In the genomic region with DNA sequence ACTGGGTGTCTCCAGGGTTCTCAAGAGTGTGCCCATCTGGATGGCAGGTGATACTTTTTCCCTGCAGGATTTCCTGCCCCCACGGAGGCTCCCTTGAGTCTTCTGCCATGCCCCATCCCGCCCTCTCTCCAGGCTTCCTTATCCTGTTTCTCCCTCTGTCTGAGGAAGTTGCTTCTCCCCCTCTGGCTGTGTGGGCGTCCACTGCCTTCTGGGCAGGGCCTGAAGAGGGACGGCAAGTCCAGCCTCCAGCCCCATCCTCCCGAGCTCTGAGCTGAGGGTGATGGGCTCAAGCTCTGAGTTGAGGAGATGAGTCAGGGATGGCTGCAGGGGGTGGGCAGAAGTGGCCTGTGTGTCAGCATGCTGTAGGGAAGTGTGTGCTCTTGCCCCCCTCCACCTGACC, we compare ENCODE assay signal across 25 cellular contexts. TPM values are rescaled to one million over a fixed set of nuclear protein-coding genes. Genes with fewer than 3 reads are reported as not detected.
DNase-seq lines count a peak whose midpoint lies in the region; ATAC-seq, FAIRE-seq and TF ChIP-seq lines count a peak whose summit lies in the region.
"Had no signal": no experiment of that assay in that cellular context is flagged by ENCODE, and none has a peak within 500 bp of the region (broad histone marks: within the 10 kb centered on the region; RNA-seq: fewer than 3 reads in every experiment).

No MANE protein-coding gene starts in this region.

- H3K4me3 Mint-ChIP-seq in endothelial cell (ENCODE audit: unreplicated experiment) (peak overlapping the region; percentile 33), nephron progenitor cell (no peak overlapping the region)
- no peak overlapping the region for H3K4me3 Mint-ChIP-seq in activated naive CD8-positive, alpha-beta T cell treated with anti-CD3 and anti-CD28 coated beads for 36 hours
- H3K4me3 Mint-ChIP-seq: activated naive CD8-positive, alpha-beta T cell; activated T-cell treated with anti-CD3 and anti-CD28 coated beads, Interleukin-2, amount 50 U/mL, for 4 hours; memory B cell; natural killer cell; stimulated activated effector memory CD8-positive, alpha-beta T cell treated with anti-CD3 and anti-CD28 coated beads, Interleukin-12 subunit alpha, Interleukin-12 subunit beta, amount 100 ng/mL, for 72 hours had no signal

- no peak for FAIRE-seq in H54 (lab: Jason Lieb, UNC)
- FAIRE-seq: TTC549 had no signal

- H3K9me3 Mint-ChIP-seq in endothelial cell (ENCODE audit: unreplicated experiment) (no peaks in the 10 kb centered on the region), nephron progenitor cell (no peaks in the 10 kb centered on the region)
- H3K9me3 Mint-ChIP-seq in activated naive CD8-positive, alpha-beta T cell treated with anti-CD3 and anti-CD28 coated beads for 36 hours: no peaks in the 10 kb centered on the region
- H3K9me3 Mint-ChIP-seq: activated T-cell treated with anti-CD3 and anti-CD28 coated beads, Interleukin-2, amount 50 U/mL, for 4 hours; memory B cell; natural killer cell; stimulated activated effector memory CD8-positive, alpha-beta T cell treated with anti-CD3 and anti-CD28 coated beads, Interleukin-12 subunit alpha, Interleukin-12 subunit beta, amount 100 ng/mL, for 72 hours had no signal

- H3K4me1 Mint-ChIP-seq in endothelial cell (ENCODE audit: unreplicated experiment): peaks cover 29% of the 10 kb centered on the region
- peaks cover 2% of the 10 kb centered on the region for H3K4me1 Mint-ChIP-seq in activated naive CD8-positive, alpha-beta T cell treated with anti-CD3 and anti-CD28 coated beads for 36 hours
- H3K4me1 Mint-ChIP-seq in nephron progenitor cell: peaks cover 17% of the 10 kb centered on the region

- H3K27ac Mint-ChIP-seq in endothelial cell (ENCODE audit: unreplicated experiment) (peak overlapping the region; percentile 42), nephron progenitor cell (no peak overlapping the region)
- H3K27ac Mint-ChIP-seq in activated naive CD8-positive, alpha-beta T cell treated with anti-CD3 and anti-CD28 coated beads for 36 hours: no peak overlapping the region
- H3K27ac Mint-ChIP-seq: activated naive CD8-positive, alpha-beta T cell; memory B cell; natural killer cell; stimulated activated effector memory CD8-positive, alpha-beta T cell treated with anti-CD3 and anti-CD28 coated beads, Interleukin-12 subunit alpha, Interleukin-12 subunit beta, amount 100 ng/mL, for 72 hours had no signal

- no peak for TF ChIP-seq POLR2A in H54 (IDR thresholded peaks at IDR 0.05; ENCODE audit: low read depth, low read length)

- peaks cover 2% of the 10 kb centered on the region for H3K27me3 Mint-ChIP-seq in endothelial cell (ENCODE audit: unreplicated experiment)
- peaks cover 27% of the 10 kb centered on the region for H3K27me3 Mint-ChIP-seq in activated naive CD8-positive, alpha-beta T cell treated with anti-CD3 and anti-CD28 coated beads for 36 hours
- H3K27me3 Mint-ChIP-seq in nephron progenitor cell (ENCODE audit: low read depth, poor library complexity): peaks cover 28% of the 10 kb centered on the region

- no peak for TF ChIP-seq CTCF in endothelial cell (IDR thresholded peaks at IDR 0.05; ENCODE audit: unreplicated experiment)
- TF ChIP-seq CTCF in nephron progenitor cell (IDR thresholded peaks at IDR 0.05): no peak

- H3K4me3 ChIP-seq in skeletal muscle cell (ENCODE audit: low read depth, low read length): no peak overlapping the region
- H3K4me3 ChIP-seq: dorsolateral prefrontal cortex, SK-N-MC, tibial artery had no signal

- DNase-seq in H54 (ENCODE audit: insufficient read length, low spot score): peak; percentile 60
- peak; percentile 63 for DNase-seq in NCI-H226
- DNase-seq in endothelial cell (ENCODE audit: low spot score): peak; percentile 63
- peak; percentile 36 for DNase-seq in skeletal muscle cell (ENCODE audit: low read depth)
- no peak for DNase-seq in activated naive CD8-positive, alpha-beta T cell treated with anti-CD3 and anti-CD28 coated beads for 36 hours
- DNase-seq in activated CD8-positive, alpha-beta memory T cell treated with anti-CD3 and anti-CD28 coated beads, Interleukin-2, amount 50 U/mL, for 48 hours: no peak
- DNase-seq in nephron progenitor cell: no peak
- DNase-seq: activated CD4-positive, alpha-beta T cell treated with anti-CD3 and anti-CD28 coated beads, Interleukin-2, amount 50 U/mL, for 4 hours; activated T-cell treated with anti-CD3 and anti-CD28 coated beads, Interleukin-2, amount 50 U/mL, for 4 hours; DMS153; natural killer cell; NCI-H187; NCI-H524; stimulated activated CD4-positive, alpha-beta T cell treated with anti-CD3 and anti-CD28 coated beads, Interleukin-12 subunit alpha, Interleukin-12 subunit beta, amount 100 ng/mL, for 4 hours; tibial artery had no signal

- H3K36me3 Mint-ChIP-seq in endothelial cell (ENCODE audit: low read depth, unreplicated experiment) (no peaks in the 10 kb centered on the region), nephron progenitor cell (ENCODE audit: low read depth) (no peaks in the 10 kb centered on the region)
- H3K36me3 Mint-ChIP-seq in activated naive CD8-positive, alpha-beta T cell treated with anti-CD3 and anti-CD28 coated beads for 36 hours: no peaks in the 10 kb centered on the region
- H3K36me3 Mint-ChIP-seq: activated naive CD8-positive, alpha-beta T cell; memory B cell; natural killer cell; stimulated activated effector memory CD8-positive, alpha-beta T cell treated with anti-CD3 and anti-CD28 coated beads, Interleukin-12 subunit alpha, Interleukin-12 subunit beta, amount 100 ng/mL, for 72 hours had no signal

- no peak for ATAC-seq in GM21737 (IDR thresholded peaks at IDR 0.05; ENCODE audit: unreplicated experiment)
- ATAC-seq: activated T-cell treated with anti-CD3 and anti-CD28 coated beads, Interleukin-2, amount 50 U/mL, for 4 hours; natural killer cell; stimulated activated effector memory CD8-positive, alpha-beta T cell treated with anti-CD3 and anti-CD28 coated beads, Interleukin-12 subunit alpha, Interleukin-12 subunit beta, amount 100 ng/mL, for 72 hours had no signal

RNA-seq across cellular contexts. Expression of a gene that starts 14.2 kb away (rescaled TPM):
- 10.6 TPM for total RNA-seq in endothelial cell (ENCODE audit: unreplicated experiment)
- not detected for total RNA-seq in activated naive CD8-positive, alpha-beta T cell treated with anti-CD3 and anti-CD28 coated beads for 36 hours

RNA-seq across cellular contexts. Expression of a gene that starts 32.6 kb away (rescaled TPM):
- total RNA-seq in endothelial cell (ENCODE audit: unreplicated experiment): 1.9 TPM
- not detected for total RNA-seq in activated naive CD8-positive, alpha-beta T cell treated with anti-CD3 and anti-CD28 coated beads for 36 hours
- total RNA-seq: MCF 10A, natural killer cell, OCI-LY7, pulmonary artery endothelial cell had no signal

Comparison
In these comparisons a context has a peak if more than half of its experiments do, and no peak if none do; other contexts are left out.
1. DNase-seq: peak in H54 (single experiment), NCI-H226 (single experiment), endothelial cell (single experiment) and skeletal muscle cell (single experiment); none in activated naive CD8-positive, alpha-beta T cell treated with anti-CD3 and anti-CD28 coated beads for 36 hours (single experiment), activated CD8-positive, alpha-beta memory T cell treated with anti-CD3 and anti-CD28 coated beads, Interleukin-2, amount 50 U/mL, for 48 hours (single experiment) and nephron progenitor cell (single experiment).
2. RNA of a gene that starts 14.2 kb away (total RNA-seq): 10.6 TPM in endothelial cell (single experiment); not detected in activated naive CD8-positive, alpha-beta T cell treated with anti-CD3 and anti-CD28 coated beads for 36 hours; every median in the first group is over 10 times any median in the second.